8 cellular contexts compared by ENCODE assay signal in genomic region chr1:111920221-111921024, GRCh38.
DNase-seq lines count a peak whose midpoint lies in the region; ATAC-seq, FAIRE-seq and TF ChIP-seq lines count a peak whose summit lies in the region.

No MANE protein-coding gene starts in this region.

- H3K4me1 ChIP-seq in H1 (replicated peaks in 1 of 4; ENCODE audit: control insufficient read depth in 3 of 4, insufficient read depth in 4 of 4, low read length in 3 of 4) (no peaks in the 10 kb centered on the region; a peak in 1 of 7 replicates), A673 (ENCODE audit: insufficient read depth, low read length, poor library complexity, severe bottlenecking) (no peaks in the 10 kb centered on the region)

- TF ChIP-seq CTCF in H1 (IDR thresholded peaks at IDR 0.05; ENCODE audit: control extremely low read depth in 1 of 3, insufficient read depth in 1 of 3, low read depth in 1 of 3, low read length in 3 of 3) (no peak), A673 (conservative IDR thresholded peaks at IDR 0.05; ENCODE audit: low read depth, low read length) (no peak)

- H3K36me3 ChIP-seq in H1 (ENCODE audit: control insufficient read depth in 2 of 4, insufficient read depth in 4 of 4, low read length in 3 of 4) (no peaks in the 10 kb centered on the region), A673 (ENCODE audit: insufficient read depth, low read length, poor library complexity, severe bottlenecking) (no peaks in the 10 kb centered on the region)

- peak; percentile 95 for DNase-seq in DMS 273 (lab: John Stamatoyannopoulos, UW; ENCODE audit: unreplicated experiment)
- DNase-seq in NCI-H2171 (lab: John Stamatoyannopoulos, UW), result peak; percentile 56
- no peak for DNase-seq in H1 (ENCODE audit: low read depth in 1 of 2, low spot score in 2 of 2)
- DNase-seq in nucleus accumbens (lab: John Stamatoyannopoulos, UW), result peak in 35 of 56 donors; percentile 8 to 74 (median 32)
- DNase-seq in COLO829 (ENCODE audit: low spot score), result no peak
- no peak for DNase-seq in A673 (ENCODE audit: low spot score)

- no peaks in the 10 kb centered on the region for H4K20me1 ChIP-seq in H1 (replicated peaks in 1 of 2; ENCODE audit: control insufficient read depth in 1 of 2, insufficient read depth in 2 of 2, low read length in 2 of 2)

- no peak overlapping the region for H3K9ac ChIP-seq in H1 (replicated peaks in 1 of 4; ENCODE audit: extremely low read depth in 1 of 4, low read depth in 3 of 4, low read length in 3 of 4)

- no peak overlapping the region for H3K56ac ChIP-seq in H1 (replicated peaks; ENCODE audit: insufficient read length, low read depth, low read length)

- H3K27ac ChIP-seq in H1 (ENCODE audit: low read depth, low read length), result no peak overlapping the region
- H3K27ac ChIP-seq in A673 (ENCODE audit: low read depth, low read length, poor library complexity, severe bottlenecking), result no peak overlapping the region

- no peak for TF ChIP-seq EP300 in H1 (IDR thresholded peaks at IDR 0.05; ENCODE audit: borderline replicate concordance in 1 of 2, low read depth in 2 of 2, low read length in 2 of 2)

- no peak for TF ChIP-seq RAD21 in H1 (IDR thresholded peaks at IDR 0.05 in 1 of 2, conservative IDR thresholded peaks at IDR 0.05 in 1 of 2; ENCODE audit: low read depth in 2 of 2, low read length in 2 of 2)

- no peak overlapping the region for H2BK12ac ChIP-seq in H1 (ENCODE audit: low read depth, low read length)

- FAIRE-seq in H1 (lab: Jason Lieb, UNC), result no peak

- no peak for TF ChIP-seq POLR2A in H1 (IDR thresholded peaks at IDR 0.05; ENCODE audit: control extremely low read depth in 1 of 2, low read depth in 2 of 2, low read length in 2 of 2)

- H3K14ac ChIP-seq in H1 (ENCODE audit: insufficient read length), result no peak overlapping the region

- H3K79me1 ChIP-seq in H1 (ENCODE audit: low read depth, low read length), result no peaks in the 10 kb centered on the region

- H2BK15ac ChIP-seq in H1 (ENCODE audit: low read length), result no peak overlapping the region

- H2AK5ac ChIP-seq in H1 (ENCODE audit: low read depth, low read length), result no peak overlapping the region

- no peak overlapping the region for H3K4me2 ChIP-seq in H1 (ENCODE audit: insufficient read depth in 1 of 2, low read depth in 2 of 2, low read length in 2 of 2)

- H3K23ac ChIP-seq in H1 (ENCODE audit: insufficient read length), result no peak overlapping the region

- H3K79me2 ChIP-seq in H1 (ENCODE audit: control insufficient read depth in 1 of 2, insufficient read depth in 2 of 2, low read length in 2 of 2), result no peaks in the 10 kb centered on the region

- H3K9me3 ChIP-seq in H1 (ENCODE audit: insufficient read depth in 2 of 2, low read depth in 1 of 2, low read length in 1 of 2), result no peaks in the 10 kb centered on the region
- no peaks in the 10 kb centered on the region for H3K9me3 ChIP-seq in A673 (ENCODE audit: low read depth, low read length, poor library complexity, severe bottlenecking)

- H2BK5ac ChIP-seq in H1 (ENCODE audit: low read depth, low read length), result no peak overlapping the region

- H4K5ac ChIP-seq in H1 (ENCODE audit: insufficient read length, low read depth, low read length), result no peak overlapping the region

- no peak overlapping the region for H3K18ac ChIP-seq in H1 (ENCODE audit: extremely low read depth, low read length)

- intact Hi-C loops in A673 (cut with micrococcal nuclease; ENCODE audit: unreplicated experiment), result no loop called here

- peak overlapping the region; percentile 57; the same call in 1 of the 2 replicates for H4K8ac ChIP-seq in H1 (ENCODE audit: extremely low read depth, insufficient read depth, low read length)

- no peak overlapping the region for H2BK120ac ChIP-seq in H1 (replicated peaks; ENCODE audit: low read depth, low read length)

- no peak overlapping the region for H4K91ac ChIP-seq in H1 (replicated peaks; ENCODE audit: insufficient read length, low read length)

- ATAC-seq in HG02938 (IDR thresholded peaks at IDR 0.05; ENCODE audit: unreplicated experiment) (no peak), GM18868 (IDR thresholded peaks at IDR 0.05; ENCODE audit: unreplicated experiment) (no peak)

- no peak overlapping the region for H2AFZ ChIP-seq in H1 (ENCODE audit: low read length)

- POLR2A ChIA-PET in H1 (lab: Charles Lee; ENCODE audit: partially characterized antibody), result no interaction called here
- POLR2A ChIA-PET in A673 (lab: Charles Lee; ENCODE audit: low non-redundant PET), result no interaction called here

- CTCF ChIA-PET in H1 (lab: Charles Lee; ENCODE audit: partially characterized antibody) (interaction anchor here (0.8 to 2.1 kb wide), 4 partner anchors 7 to 40 kb away, joined by 3 to 5 read pairs (median 3); no protein-coding TSS in a partner anchor), A673 (lab: Charles Lee) (no interaction called here)

- H3K27me3 ChIP-seq in H1 (replicated peaks in 1 of 4; ENCODE audit: control insufficient read depth in 3 of 4, extremely low read depth in 1 of 4, insufficient read depth in 3 of 4, low read length in 3 of 4) (no peaks in the 10 kb centered on the region), A673 (replicated peaks; ENCODE audit: insufficient read depth, low read depth, low read length, poor library complexity) (peaks cover 15% of the 10 kb centered on the region)

- WGBS in H1 (ENCODE audit: extremely low coverage in 1 of 2, insufficient coverage in 1 of 2, insufficient read length in 1 of 2, insufficient replicate concordance in 2 of 2, low coverage in 1 of 2, low lambda C conversion rate in 2 of 2, missing lambda C conversion rate in 1 of 2), 2 experiments, result 91% methylated on average over 11 of the region's 11 CpGs; no CpG with 5 or more reads in 1 of the 2 experiments

- no peak overlapping the region for H3K4ac ChIP-seq in H1 (replicated peaks; ENCODE audit: insufficient read length, low read depth, low read length)

- BruUV-seq in A673 (replicated peaks; lab: Mats Ljungman, UMichigan), result no TSS peak

- H3K4me3 ChIP-seq in H1 (ENCODE audit: extremely low read depth in 1 of 4, insufficient read depth in 2 of 4, low read depth in 3 of 4, low read length in 4 of 4), result no peak overlapping the region
- H3K4me3 ChIP-seq in A673 (ENCODE audit: low read depth, low read length, poor library complexity, severe bottlenecking), result no peak overlapping the region

- no peaks in the 10 kb centered on the region; the same call in 1 of the 2 replicates for H3K23me2 ChIP-seq in H1 (ENCODE audit: low read depth, low read length)

- H2BK20ac ChIP-seq in H1 (ENCODE audit: low read length), result no peak overlapping the region

TF ChIP-seq in H1, 55 proteins besides CTCF, POLR2A, EP300 and RAD21 (continues in another document):
- TF ChIP-seq USF2 (IDR thresholded peaks at IDR 0.05; ENCODE audit: low read length), result no peak
- no peak for TF ChIP-seq TBP (IDR thresholded peaks at IDR 0.05; ENCODE audit: low read depth, low read length)
- no peak for TF ChIP-seq YY1 (IDR thresholded peaks at IDR 0.05; ENCODE audit: low read depth, low read length)
- TF ChIP-seq SP2 (IDR thresholded peaks at IDR 0.05; ENCODE audit: low read length), result no peak
- no peak for TF ChIP-seq GABPA (IDR thresholded peaks at IDR 0.05; ENCODE audit: borderline replicate concordance, insufficient read depth, low read length)

Comparison
In these comparisons a context has a peak if more than half of its experiments do, and no peak if none do; other contexts are left out.
1. DNase-seq: peak in DMS 273 (single experiment), NCI-H2171 (single experiment) and nucleus accumbens (35 of 56); none in H1 (0 of 2), COLO829 (single experiment) and A673 (single experiment).